In the genomic region with DNA sequence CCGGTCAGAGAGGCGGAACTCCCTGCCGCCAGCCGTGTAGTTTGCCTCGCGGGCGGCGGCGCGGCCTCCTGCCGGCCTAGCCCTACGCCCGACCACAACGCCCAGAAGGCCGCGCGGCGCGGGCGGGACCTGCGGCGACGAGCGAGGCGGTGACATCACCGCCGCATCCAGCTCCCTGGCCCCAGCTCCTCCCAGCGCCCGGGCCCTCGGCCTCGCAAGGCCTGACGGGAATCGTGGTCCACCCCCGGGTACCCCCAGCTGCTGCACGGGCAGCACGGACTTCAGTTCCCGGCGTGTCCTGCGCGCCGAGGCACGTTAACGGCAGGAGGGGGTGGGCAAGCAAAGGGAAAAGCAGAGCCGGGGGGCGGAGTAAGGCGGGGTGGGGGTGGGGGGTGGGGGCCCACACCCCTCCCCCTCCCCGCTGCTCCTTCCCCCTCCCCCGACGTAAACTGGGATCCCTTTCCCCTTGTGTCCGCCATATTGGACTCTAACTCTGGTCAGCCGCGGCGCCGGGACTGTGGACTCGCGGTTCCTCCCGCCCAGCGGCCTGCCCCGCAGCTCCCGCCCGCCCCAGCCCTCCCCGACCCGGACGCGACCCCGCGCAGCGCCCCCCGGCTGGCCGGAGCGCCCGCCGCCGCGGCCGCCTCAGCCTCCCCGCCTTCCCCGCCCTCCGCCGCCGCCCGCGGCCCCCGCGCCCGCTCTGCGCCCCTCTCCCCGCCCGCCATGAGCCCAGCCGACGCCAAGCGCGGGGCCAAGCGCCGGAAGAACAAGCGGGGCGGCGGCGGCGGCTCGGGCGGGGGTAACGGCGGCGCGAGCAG, we compare ENCODE assay signal across 1 cellular context.
TF ChIP-seq lines count a peak whose summit lies in the region.

A gene with protein sequence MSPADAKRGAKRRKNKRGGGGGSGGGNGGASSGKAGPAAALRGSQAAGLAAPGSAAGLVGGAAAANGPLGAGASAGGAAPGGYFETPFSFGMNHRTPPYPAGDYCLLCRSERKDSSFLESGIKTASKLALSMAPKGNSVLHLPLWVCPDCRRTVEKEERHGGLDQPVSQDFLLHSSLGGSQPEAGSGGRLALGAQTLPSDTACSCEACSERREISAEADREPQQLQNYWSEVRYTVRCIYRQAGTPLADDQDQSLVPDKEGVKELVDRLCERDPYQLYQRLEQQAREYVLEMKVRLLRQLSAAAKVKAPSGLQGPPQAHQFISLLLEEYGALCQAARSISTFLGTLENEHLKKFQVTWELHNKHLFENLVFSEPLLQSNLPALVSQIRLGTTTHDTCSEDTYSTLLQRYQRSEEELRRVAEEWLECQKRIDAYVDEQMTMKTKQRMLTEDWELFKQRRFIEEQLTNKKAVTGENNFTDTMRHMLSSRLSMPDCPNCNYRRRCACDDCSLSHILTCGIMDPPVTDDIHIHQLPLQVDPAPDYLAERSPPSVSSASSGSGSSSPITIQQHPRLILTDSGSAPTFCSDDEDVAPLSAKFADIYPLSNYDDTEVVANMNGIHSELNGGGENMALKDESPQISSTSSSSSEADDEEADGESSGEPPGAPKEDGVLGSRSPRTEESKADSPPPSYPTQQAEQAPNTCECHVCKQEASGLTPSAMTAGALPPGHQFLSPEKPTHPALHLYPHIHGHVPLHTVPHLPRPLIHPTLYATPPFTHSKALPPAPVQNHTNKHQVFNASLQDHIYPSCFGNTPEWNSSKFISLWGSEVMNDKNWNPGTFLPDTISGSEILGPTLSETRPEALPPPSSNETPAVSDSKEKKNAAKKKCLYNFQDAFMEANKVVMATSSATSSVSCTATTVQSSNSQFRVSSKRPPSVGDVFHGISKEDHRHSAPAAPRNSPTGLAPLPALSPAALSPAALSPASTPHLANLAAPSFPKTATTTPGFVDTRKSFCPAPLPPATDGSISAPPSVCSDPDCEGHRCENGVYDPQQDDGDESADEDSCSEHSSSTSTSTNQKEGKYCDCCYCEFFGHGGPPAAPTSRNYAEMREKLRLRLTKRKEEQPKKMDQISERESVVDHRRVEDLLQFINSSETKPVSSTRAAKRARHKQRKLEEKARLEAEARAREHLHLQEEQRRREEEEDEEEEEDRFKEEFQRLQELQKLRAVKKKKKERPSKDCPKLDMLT (N-terminal part only) (plus strand): TSS at position 455 of the 818 bp plus-strand sequence. CDS start 269 bp downstream, at position 724.

TF ChIP-seq in A549, 52 proteins besides CTCF, POLR2A, EP300 and RAD21 (continued from another document):
- TF ChIP-seq, protein P1, sequence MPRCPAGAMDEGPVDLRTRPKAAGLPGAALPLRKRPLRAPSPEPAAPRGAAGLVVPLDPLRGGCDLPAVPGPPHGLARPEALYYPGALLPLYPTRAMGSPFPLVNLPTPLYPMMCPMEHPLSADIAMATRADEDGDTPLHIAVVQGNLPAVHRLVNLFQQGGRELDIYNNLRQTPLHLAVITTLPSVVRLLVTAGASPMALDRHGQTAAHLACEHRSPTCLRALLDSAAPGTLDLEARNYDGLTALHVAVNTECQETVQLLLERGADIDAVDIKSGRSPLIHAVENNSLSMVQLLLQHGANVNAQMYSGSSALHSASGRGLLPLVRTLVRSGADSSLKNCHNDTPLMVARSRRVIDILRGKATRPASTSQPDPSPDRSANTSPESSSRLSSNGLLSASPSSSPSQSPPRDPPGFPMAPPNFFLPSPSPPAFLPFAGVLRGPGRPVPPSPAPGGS (IDR thresholded peaks at IDR 0.05) = 0 out of 3 replicates have a peak, but pooled peaks have one; percentile 25
